Comparison of ENCODE assay signal across 8 cellular contexts in the genomic region with DNA sequence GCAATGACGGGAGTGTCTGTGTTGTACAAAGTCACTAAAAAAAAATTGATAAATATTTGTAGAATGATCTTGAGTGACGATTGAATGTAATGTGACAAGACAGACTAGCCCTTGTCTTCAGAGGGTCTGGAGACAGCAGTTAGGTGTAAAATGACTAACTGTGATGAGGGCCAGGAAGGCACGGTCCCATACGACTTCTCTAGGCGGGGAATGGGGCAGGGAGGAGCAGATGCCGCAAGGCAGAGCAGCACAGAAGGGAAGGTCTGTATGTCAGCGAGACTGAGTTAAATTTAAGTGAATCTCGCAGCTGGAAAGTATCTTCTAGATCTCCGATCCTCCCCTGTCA. TPM values are rescaled to one million over a fixed set of nuclear protein-coding genes. Genes with fewer than 3 reads are reported as not detected.
DNase-seq lines count a peak whose midpoint lies in the region; ATAC-seq, FAIRE-seq and TF ChIP-seq lines count a peak whose summit lies in the region.

No MANE protein-coding gene starts in this region.

- peak overlapping the region; percentile 93 for H3K4me3 ChIP-seq in A549
- H3K4me3 ChIP-seq in iPS-11a (ENCODE audit: low read depth, low read length): peak overlapping the region; percentile 96

- peak overlapping the region; percentile 99 for H3K27ac Mint-ChIP-seq in activated CD8-positive, alpha-beta T cell treated with anti-CD3 and anti-CD28 coated beads, Interleukin-2, amount 10 ng/mL, durations not matched to agents 7 days and 5 days
- H3K27ac Mint-ChIP-seq in stimulated activated effector memory CD8-positive, alpha-beta T cell treated with anti-CD3 and anti-CD28 coated beads, Interleukin-12 subunit alpha, Interleukin-12 subunit beta, amount 100 ng/mL, for 72 hours: peak overlapping the region; percentile 98

- peaks cover 9% of the 10 kb centered on the region for H3K27me3 Mint-ChIP-seq in activated CD8-positive, alpha-beta T cell treated with anti-CD3 and anti-CD28 coated beads, Interleukin-2, amount 10 ng/mL, durations not matched to agents 7 days and 5 days (ENCODE audit: low read depth)

- DNase-seq in A549 (ENCODE audit: low read depth in 1 of 2, low spot score in 1 of 2): peak in 1 of 2 experiments; percentile 10
- no peak for DNase-seq in activated CD8-positive, alpha-beta T cell treated with anti-CD3 and anti-CD28 coated beads, Interleukin-2, amount 10 ng/mL, durations not matched to agents 7 days and 5 days
- DNase-seq in stimulated activated effector memory CD8-positive, alpha-beta T cell treated with anti-CD3 and anti-CD28 coated beads, Interleukin-12 subunit alpha, Interleukin-12 subunit beta, amount 100 ng/mL, for 72 hours (ENCODE audit: low spot score in 2 of 2): no peak
- DNase-seq in NCI-H748 treated with DMSO at 0.1 percent for 48 hours (lab: John Stamatoyannopoulos, UW): no peak
- no peak for DNase-seq in activated effector memory CD4-positive, alpha-beta T cell treated with anti-CD3 and anti-CD28 coated beads, Interleukin-2, amount 50 U/mL, for 16 hours

- H3K4me1 ChIP-seq in A549: peaks cover 9% of the 10 kb centered on the region; the same call in 2 of the 3 replicates

- H3K4me1 Mint-ChIP-seq in activated CD8-positive, alpha-beta T cell treated with anti-CD3 and anti-CD28 coated beads, Interleukin-2, amount 10 ng/mL, durations not matched to agents 7 days and 5 days (ENCODE audit: low read depth): peaks cover 22% of the 10 kb centered on the region
- H3K4me1 Mint-ChIP-seq in stimulated activated effector memory CD8-positive, alpha-beta T cell treated with anti-CD3 and anti-CD28 coated beads, Interleukin-12 subunit alpha, Interleukin-12 subunit beta, amount 100 ng/mL, for 72 hours: peaks cover 11% of the 10 kb centered on the region

- peak overlapping the region; percentile 89 for H3K4me3 Mint-ChIP-seq in activated CD8-positive, alpha-beta T cell treated with anti-CD3 and anti-CD28 coated beads, Interleukin-2, amount 10 ng/mL, durations not matched to agents 7 days and 5 days
- H3K4me3 Mint-ChIP-seq in stimulated activated effector memory CD8-positive, alpha-beta T cell treated with anti-CD3 and anti-CD28 coated beads, Interleukin-12 subunit alpha, Interleukin-12 subunit beta, amount 100 ng/mL, for 72 hours: peak overlapping the region; percentile 80

- H3K9me3 ChIP-seq in A549: no peaks in the 10 kb centered on the region

- no peak for TF ChIP-seq RAD21 in A549 (conservative IDR thresholded peaks at IDR 0.05 in 1 of 2, IDR thresholded peaks at IDR 0.05 in 1 of 2)

- ATAC-seq in A549 (peak; percentile 74 to 85), GM18909 (IDR thresholded peaks at IDR 0.05; ENCODE audit: poor library complexity, unreplicated experiment) (peak; percentile 51), HG03135 (IDR thresholded peaks at IDR 0.05; ENCODE audit: unreplicated experiment) (peak; percentile 47)
- peak; percentile 66 for ATAC-seq in activated CD8-positive, alpha-beta T cell treated with anti-CD3 and anti-CD28 coated beads, Interleukin-2, amount 10 ng/mL, durations not matched to agents 7 days and 5 days
- peak; percentile 69 for ATAC-seq in stimulated activated effector memory CD8-positive, alpha-beta T cell treated with anti-CD3 and anti-CD28 coated beads, Interleukin-12 subunit alpha, Interleukin-12 subunit beta, amount 100 ng/mL, for 72 hours

- TF ChIP-seq EP300 in A549 (IDR thresholded peaks at IDR 0.05): no peak

- TF ChIP-seq POLR2A in A549 (IDR thresholded peaks at IDR 0.05; ENCODE audit: low read length): no peak

- TF ChIP-seq CTCF in A549 (IDR thresholded peaks at IDR 0.05): no peak

- H3K4me2 ChIP-seq in A549: peak overlapping the region; percentile 75

- peak overlapping the region; percentile 84 to 90 for H3K27ac ChIP-seq in A549

- 2% methylated on average over 8 of the region's 9 CpGs for WGBS in A549 (ENCODE audit: missing lambda C conversion rate)

- peaks cover 37% of the 10 kb centered on the region for H3K36me3 Mint-ChIP-seq in activated CD8-positive, alpha-beta T cell treated with anti-CD3 and anti-CD28 coated beads, Interleukin-2, amount 10 ng/mL, durations not matched to agents 7 days and 5 days (ENCODE audit: low read depth)
- peaks cover 24% of the 10 kb centered on the region for H3K36me3 Mint-ChIP-seq in stimulated activated effector memory CD8-positive, alpha-beta T cell treated with anti-CD3 and anti-CD28 coated beads, Interleukin-12 subunit alpha, Interleukin-12 subunit beta, amount 100 ng/mL, for 72 hours

- FAIRE-seq in A549 (lab: Jason Lieb, UNC): no peak

- no peaks in the 10 kb centered on the region for H3K9me3 Mint-ChIP-seq in activated CD8-positive, alpha-beta T cell treated with anti-CD3 and anti-CD28 coated beads, Interleukin-2, amount 10 ng/mL, durations not matched to agents 7 days and 5 days (ENCODE audit: insufficient read depth)
- H3K9me3 Mint-ChIP-seq in stimulated activated effector memory CD8-positive, alpha-beta T cell treated with anti-CD3 and anti-CD28 coated beads, Interleukin-12 subunit alpha, Interleukin-12 subunit beta, amount 100 ng/mL, for 72 hours: no peaks in the 10 kb centered on the region

- CTCF ChIA-PET in A549 (lab: Yijun Ruan, JAX): no interaction called here
- CTCF ChIA-PET in activated CD8-positive, alpha-beta T cell treated with anti-CD3 and anti-CD28 coated beads, Interleukin-2, amount 10 ng/mL, durations not matched to agents 7 days and 5 days (lab: Charles Lee): no interaction called here

- POLR2A ChIA-PET in A549 (lab: Yijun Ruan, JAX): no interaction called here
- POLR2A ChIA-PET in activated CD8-positive, alpha-beta T cell treated with anti-CD3 and anti-CD28 coated beads, Interleukin-2, amount 10 ng/mL, durations not matched to agents 7 days and 5 days (lab: Charles Lee): no interaction called here

TF ChIP-seq in A549, 52 proteins besides CTCF, POLR2A, EP300 and RAD21:
- no peak for TF ChIP-seq EHMT2 (IDR thresholded peaks at IDR 0.05; ENCODE audit: low read depth)
- TF ChIP-seq, protein P1, sequence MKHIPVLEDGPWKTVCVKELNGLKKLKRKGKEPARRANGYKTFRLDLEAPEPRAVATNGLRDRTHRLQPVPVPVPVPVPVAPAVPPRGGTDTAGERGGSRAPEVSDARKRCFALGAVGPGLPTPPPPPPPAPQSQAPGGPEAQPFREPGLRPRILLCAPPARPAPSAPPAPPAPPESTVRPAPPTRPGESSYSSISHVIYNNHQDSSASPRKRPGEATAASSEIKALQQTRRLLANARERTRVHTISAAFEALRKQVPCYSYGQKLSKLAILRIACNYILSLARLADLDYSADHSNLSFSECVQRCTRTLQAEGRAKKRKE (CRISPR knock-in tag; IDR thresholded peaks at IDR 0.05; ENCODE audit: low read depth): no peak
- no peak for TF ChIP-seq CBX8 (IDR thresholded peaks at IDR 0.05)
- TF ChIP-seq, protein P2, sequence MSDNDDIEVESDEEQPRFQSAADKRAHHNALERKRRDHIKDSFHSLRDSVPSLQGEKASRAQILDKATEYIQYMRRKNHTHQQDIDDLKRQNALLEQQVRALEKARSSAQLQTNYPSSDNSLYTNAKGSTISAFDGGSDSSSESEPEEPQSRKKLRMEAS (IDR thresholded peaks at IDR 0.05): no peak
- TF ChIP-seq, protein P3, sequence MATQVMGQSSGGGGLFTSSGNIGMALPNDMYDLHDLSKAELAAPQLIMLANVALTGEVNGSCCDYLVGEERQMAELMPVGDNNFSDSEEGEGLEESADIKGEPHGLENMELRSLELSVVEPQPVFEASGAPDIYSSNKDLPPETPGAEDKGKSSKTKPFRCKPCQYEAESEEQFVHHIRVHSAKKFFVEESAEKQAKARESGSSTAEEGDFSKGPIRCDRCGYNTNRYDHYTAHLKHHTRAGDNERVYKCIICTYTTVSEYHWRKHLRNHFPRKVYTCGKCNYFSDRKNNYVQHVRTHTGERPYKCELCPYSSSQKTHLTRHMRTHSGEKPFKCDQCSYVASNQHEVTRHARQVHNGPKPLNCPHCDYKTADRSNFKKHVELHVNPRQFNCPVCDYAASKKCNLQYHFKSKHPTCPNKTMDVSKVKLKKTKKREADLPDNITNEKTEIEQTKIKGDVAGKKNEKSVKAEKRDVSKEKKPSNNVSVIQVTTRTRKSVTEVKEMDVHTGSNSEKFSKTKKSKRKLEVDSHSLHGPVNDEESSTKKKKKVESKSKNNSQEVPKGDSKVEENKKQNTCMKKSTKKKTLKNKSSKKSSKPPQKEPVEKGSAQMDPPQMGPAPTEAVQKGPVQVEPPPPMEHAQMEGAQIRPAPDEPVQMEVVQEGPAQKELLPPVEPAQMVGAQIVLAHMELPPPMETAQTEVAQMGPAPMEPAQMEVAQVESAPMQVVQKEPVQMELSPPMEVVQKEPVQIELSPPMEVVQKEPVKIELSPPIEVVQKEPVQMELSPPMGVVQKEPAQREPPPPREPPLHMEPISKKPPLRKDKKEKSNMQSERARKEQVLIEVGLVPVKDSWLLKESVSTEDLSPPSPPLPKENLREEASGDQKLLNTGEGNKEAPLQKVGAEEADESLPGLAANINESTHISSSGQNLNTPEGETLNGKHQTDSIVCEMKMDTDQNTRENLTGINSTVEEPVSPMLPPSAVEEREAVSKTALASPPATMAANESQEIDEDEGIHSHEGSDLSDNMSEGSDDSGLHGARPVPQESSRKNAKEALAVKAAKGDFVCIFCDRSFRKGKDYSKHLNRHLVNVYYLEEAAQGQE (IDR thresholded peaks at IDR 0.05): no peak
- TF ChIP-seq EHF (CRISPR knock-in tag; IDR thresholded peaks at IDR 0.05): no peak
TF ChIP-seq in A549: peak in this region for 0.

RNA-seq across cellular contexts. Expression of a gene that starts 0.4 kb away (rescaled TPM):
- polyA plus RNA-seq in A549 (2011; rRNA removed) (7.8 and 15.9 TPM in 2 replicates), A549 (2017; fragmentation: RNase III; extraction: RNeasy Plus Mini Kit Qiagen cat#74134 plus additional on column Dnase treatment) (5.4 to 8.5 TPM (median 6.3 TPM) in 3 replicates)
- 1.3 and 1.6 TPM in 2 replicates for polyA plus RNA-seq in A549 (2012; cell fraction: cytosol; rRNA removed)
- 1.7 and 2.1 TPM in 2 replicates for polyA plus RNA-seq in A549 (2012; cell fraction: nucleus; rRNA removed)
- 3.9 and 5.2 TPM in 2 replicates for polyA minus RNA-seq in A549 (2011; rRNA and poly(A)+ RNA removed)
- total RNA-seq in activated CD8-positive, alpha-beta T cell treated with anti-CD3 and anti-CD28 coated beads, Interleukin-2, amount 10 ng/mL, durations not matched to agents 7 days and 5 days: 10 to 100 TPM; 69.6 to 71.0 TPM
